ENCODE assay signal across 24 cellular contexts in genomic region chr22:42711281-42711731, GRCh38. TPM values are rescaled to one million over a fixed set of nuclear protein-coding genes. Genes with fewer than 3 reads are reported as not detected.
DNase-seq lines count a peak whose midpoint lies in the region; ATAC-seq, FAIRE-seq and TF ChIP-seq lines count a peak whose summit lies in the region.
"Had no signal": no experiment of that assay in that cellular context is flagged by ENCODE, and none has a peak within 500 bp of the region (broad histone marks: within the 10 kb centered on the region; RNA-seq: fewer than 3 reads in every experiment).

No MANE protein-coding gene starts in this region.

- no peak overlapping the region for H3K4me3 ChIP-seq in HepG2 (replicated peaks in 1 of 3; ENCODE audit: insufficient read depth in 1 of 3, low read depth in 2 of 3, low read length in 3 of 3)
- H3K4me3 ChIP-seq in right lobe of liver = no peak overlapping the region
- H3K4me3 ChIP-seq in ascending aorta = no peak overlapping the region
- H3K4me3 ChIP-seq in trophoblast cell (ENCODE audit: low read depth, low read length) = no peak overlapping the region
- H3K4me3 ChIP-seq in Karpas-422 (ENCODE audit: low read length) = no peak overlapping the region
- no peak overlapping the region for H3K4me3 ChIP-seq in CD4-positive, alpha-beta memory T cell (ENCODE audit: low read length in 2 of 2)
- H3K4me3 ChIP-seq: GM23338, smooth muscle cell had no signal

- no TSS peak for BruUV-seq in HepG2 (replicated peaks; lab: Mats Ljungman, UMichigan)

- in situ Hi-C loops in HepG2 (cut with HindIII; ENCODE audit: extremely low pct_ligation_motif_present, low pct_unique_long_range_greater_than_20kb) = no loop called here

- H3K9me2 ChIP-seq in Karpas-422 (replicated peaks; ENCODE audit: insufficient read depth, low read length) = no peaks in the 10 kb centered on the region

- no peak overlapping the region for H2AK5ac ChIP-seq in trophoblast cell (ENCODE audit: low read length)

- H3K4me1 Mint-ChIP-seq in T-cell = no peaks in the 10 kb centered on the region
- H3K4me1 Mint-ChIP-seq in CD4-positive, alpha-beta memory T cell = no peaks in the 10 kb centered on the region
- H3K4me1 Mint-ChIP-seq: activated naive CD8-positive, alpha-beta T cell treated with anti-CD3 and anti-CD28 coated beads for 36 hours; GM23338; natural killer cell had no signal

- intact Hi-C loops in HepG2 (cut with micrococcal nuclease; ENCODE audit: unreplicated experiment) = no loop called here
- intact Hi-C loops in right lobe of liver (cut with DNase I) = no loop called here
- intact Hi-C loops in ascending aorta (cut with DNase I) = no loop called here
- intact Hi-C loops in CD4-positive, alpha-beta memory T cell (cut with micrococcal nuclease) = no loop called here

- H3K4me2 ChIP-seq in HepG2 (ENCODE audit: low read depth, low read length) (no peak overlapping the region), trophoblast cell (ENCODE audit: low read length) (no peak overlapping the region), Karpas-422 (ENCODE audit: low read depth, low read length, poor library complexity, severe bottlenecking) (no peak overlapping the region)
- H3K4me2 ChIP-seq: GM23338, smooth muscle cell had no signal

- no peak overlapping the region for H3K23ac ChIP-seq in trophoblast cell (ENCODE audit: low read length)

- no peak overlapping the region for H3K4me3 Mint-ChIP-seq in T-cell
- no peak overlapping the region for H3K4me3 Mint-ChIP-seq in CD4-positive, alpha-beta memory T cell
- H3K4me3 Mint-ChIP-seq: activated naive CD8-positive, alpha-beta T cell treated with anti-CD3 and anti-CD28 coated beads for 36 hours; activated T-helper 1 cell treated with anti-CD3 and anti-CD28 coated beads, Interleukin-12 subunit alpha, Interleukin-12 subunit beta, Interleukin-2, Interleukin-4 antibody, amounts not matched to agents 30 ng/mL and 10 ng/mL and 1 ng/mL, durations not matched to agents 14 hours and 24 hours and 36 hours; CD4-positive, alpha-beta T cell; dendritic cell treated with granulocyte-macrophage colony-stimulating factor and Interleukin-4, amounts not matched to agents 40 ng/mL and 50 ng/mL, for 4 days; GM23338; memory B cell; natural killer cell had no signal

- no peak overlapping the region for H3K18ac ChIP-seq in trophoblast cell (ENCODE audit: low read length)

- ATAC-seq in HepG2 = no peak
- ATAC-seq in right lobe of liver = no peak
- no peak for ATAC-seq in T-cell (replicated peaks in 1 of 4)
- no peak for ATAC-seq in HG02970 (IDR thresholded peaks at IDR 0.05; ENCODE audit: low FRiP score, unreplicated experiment)
- ATAC-seq: activated CD4-positive, CD25-positive, alpha-beta regulatory T cell treated with anti-CD3 and anti-CD28 coated beads, Interleukin-2, amount 50 U/mL, for 24 hours; GM23338; natural killer cell had no signal

- H4K12ac ChIP-seq in trophoblast cell (ENCODE audit: low read depth, low read length) = no peak overlapping the region

- H3K27me3 Mint-ChIP-seq in T-cell = peaks cover 23 to 33% of the 10 kb centered on the region in 2 donors
- peaks cover 20 to 24% of the 10 kb centered on the region in 2 donors for H3K27me3 Mint-ChIP-seq in CD4-positive, alpha-beta memory T cell

- H2BK5ac ChIP-seq in trophoblast cell (ENCODE audit: low read depth, low read length, poor library complexity) = no peak overlapping the region

- H3K27ac Mint-ChIP-seq in T-cell = no peak overlapping the region
- H3K27ac Mint-ChIP-seq in CD4-positive, alpha-beta memory T cell = no peak overlapping the region
- H3K27ac Mint-ChIP-seq: activated naive CD8-positive, alpha-beta T cell treated with anti-CD3 and anti-CD28 coated beads for 36 hours; activated T-helper 1 cell treated with anti-CD3 and anti-CD28 coated beads, Interleukin-12 subunit alpha, Interleukin-12 subunit beta, Interleukin-2, Interleukin-4 antibody, amounts not matched to agents 30 ng/mL and 10 ng/mL and 1 ng/mL, durations not matched to agents 14 hours and 24 hours and 36 hours; CD4-positive, alpha-beta T cell; dendritic cell treated with granulocyte-macrophage colony-stimulating factor and Interleukin-4, amounts not matched to agents 40 ng/mL and 50 ng/mL, for 4 days; GM23338; memory B cell; natural killer cell had no signal

- peaks cover 3 to 11% (median 7%) of the 10 kb centered on the region in 3 donors for H3K9me3 Mint-ChIP-seq in T-cell
- peaks cover 0 to 23% (median 12%) of the 10 kb centered on the region in 8 donors for H3K9me3 Mint-ChIP-seq in CD4-positive, alpha-beta memory T cell
- H3K9me3 Mint-ChIP-seq: natural killer cell had no signal

- no peak overlapping the region for H4K91ac ChIP-seq in trophoblast cell (ENCODE audit: low read depth, low read length)

- no peaks in the 10 kb centered on the region for H4K20me1 ChIP-seq in HepG2 (ENCODE audit: insufficient read depth, low read length)
- no peaks in the 10 kb centered on the region for H4K20me1 ChIP-seq in Karpas-422 (ENCODE audit: insufficient read depth, low read depth, low read length)

- H2BK12ac ChIP-seq in trophoblast cell (ENCODE audit: low read length) = no peak overlapping the region

- TF ChIP-seq RAD21 in HepG2 (CRISPR knock-in tag; IDR thresholded peaks at IDR 0.05) = no peak

- FAIRE-seq in HepG2 (lab: Jason Lieb, UNC) = no peak
- FAIRE-seq: endothelial cell of umbilical vein had no signal

- no peak overlapping the region for H3K4ac ChIP-seq in trophoblast cell (ENCODE audit: low read depth, low read length)

- H3K27ac ChIP-seq in HepG2 (ENCODE audit: extremely low read length, insufficient read depth, low read length) (no peak overlapping the region), right lobe of liver (no peak overlapping the region), ascending aorta (peak overlapping the region; percentile 39 to 40), trophoblast cell (ENCODE audit: low read depth, low read length) (no peak overlapping the region), Karpas-422 (ENCODE audit: low read length) (no peak overlapping the region)
- H3K27ac ChIP-seq in CD4-positive, alpha-beta memory T cell (ENCODE audit: low read depth, low read length) = no peak overlapping the region
- H3K27ac ChIP-seq: brain microvascular endothelial cell had no signal

- no peak overlapping the region for H2AFZ ChIP-seq in HepG2 (ENCODE audit: low read length)
- H2AFZ ChIP-seq in trophoblast cell (ENCODE audit: insufficient read depth, low read length, poor library complexity) = no peak overlapping the region
- H2AFZ ChIP-seq in Karpas-422 (ENCODE audit: low read length) = no peak overlapping the region
- H2AFZ ChIP-seq: GM23338 had no signal

- peaks cover 0 to 5% of the 10 kb centered on the region in 2 experiments; a peak in 1 of 5 replicates for H3K27me3 ChIP-seq in HepG2 (ENCODE audit: control insufficient read depth in 1 of 2, insufficient read depth in 2 of 2, low read length in 2 of 2)
- no peaks in the 10 kb centered on the region for H3K27me3 ChIP-seq in right lobe of liver
- no peaks in the 10 kb centered on the region for H3K27me3 ChIP-seq in ascending aorta
- no peaks in the 10 kb centered on the region for H3K27me3 ChIP-seq in trophoblast cell (ENCODE audit: insufficient read depth, low read length)
- H3K27me3 ChIP-seq in Karpas-422 (ENCODE audit: low read length) = 0 out of 2 replicates have a peak, but pooled peaks cover 3% of the 10 kb centered on the region
- peaks cover 3% of the 10 kb centered on the region for H3K27me3 ChIP-seq in CD4-positive, alpha-beta memory T cell (ENCODE audit: insufficient read depth, low read length)
- H3K27me3 ChIP-seq: brain microvascular endothelial cell had no signal

- DNase-seq in HepG2 (ENCODE audit: low spot score) (no peak), right lobe of liver (no peak), ascending aorta (ENCODE audit: low spot score in 2 of 2) (no peak), trophoblast cell (peak; percentile 67 to 92), Karpas-422 (no peak), T-cell (no peak)
- DNase-seq in CD4-positive, alpha-beta memory T cell = no peak
- DNase-seq: ACHN; activated naive CD8-positive, alpha-beta T cell treated with anti-CD3 and anti-CD28 coated beads for 36 hours; brain microvascular endothelial cell; CD4-positive, alpha-beta T cell; natural killer cell; NCI-H1930; NCI-H446 treated with DMSO at 0.1 percent for 48 hours; stimulated activated CD8-positive, alpha-beta memory T cell treated with anti-CD3 and anti-CD28 coated beads, Interleukin-4, amount 100 ng/mL, for 48 hours; T1000 had no signal

- H2BK120ac ChIP-seq in trophoblast cell (ENCODE audit: insufficient read depth, low read length, poor library complexity) = no peak overlapping the region

- TF ChIP-seq EP300 in HepG2 (IDR thresholded peaks at IDR 0.05; ENCODE audit: low read depth in 2 of 2, low read length in 2 of 2) = no peak
- no peak for TF ChIP-seq EP300 in HepG2 (CRISPR knock-in tag; IDR thresholded peaks at IDR 0.05; ENCODE audit: borderline replicate concordance)

- H3K79me2 ChIP-seq in HepG2 (ENCODE audit: insufficient read depth, low read length) (no peaks in the 10 kb centered on the region), trophoblast cell (ENCODE audit: control insufficient read depth, insufficient read depth, low read length, poor library complexity) (no peaks in the 10 kb centered on the region), Karpas-422 (ENCODE audit: low read length) (no peaks in the 10 kb centered on the region)

- 51% methylated on average over 3 of the region's 3 CpGs for WGBS in HepG2 (ENCODE audit: low lambda C conversion rate)
- 87% methylated on average over 3 of the region's 3 CpGs for WGBS in right lobe of liver (ENCODE audit: insufficient coverage, low coverage, low lambda C conversion rate, missing lambda C conversion rate)
- WGBS in trophoblast cell (ENCODE audit: extremely low coverage, insufficient coverage, insufficient read length) = no CpG with 5 or more reads among the region's 3 CpGs

- H3K9me3 ChIP-seq in HepG2 (ENCODE audit: low read length) (no peaks in the 10 kb centered on the region), right lobe of liver (no peaks in the 10 kb centered on the region), ascending aorta (peaks cover 0 to 12% of the 10 kb centered on the region in 2 donors), trophoblast cell (ENCODE audit: insufficient read depth, low read depth, low read length) (peaks cover 3% of the 10 kb centered on the region), Karpas-422 (ENCODE audit: low read length) (peaks cover 5% of the 10 kb centered on the region; the same call in 1 of the 2 replicates)
- H3K9me3 ChIP-seq in CD4-positive, alpha-beta memory T cell (ENCODE audit: control insufficient read depth in 1 of 2, low read length in 2 of 2) = no peaks in the 10 kb centered on the region

- H3K79me1 ChIP-seq in trophoblast cell (ENCODE audit: low read length) = no peaks in the 10 kb centered on the region

- no peak overlapping the region for H3K14ac ChIP-seq in trophoblast cell (ENCODE audit: low read length)

- peaks cover 2% of the 10 kb centered on the region for H3K36me3 Mint-ChIP-seq in T-cell
- H3K36me3 Mint-ChIP-seq in CD4-positive, alpha-beta memory T cell = peaks cover 1 to 4% of the 10 kb centered on the region in 2 donors
- H3K36me3 Mint-ChIP-seq: memory B cell, natural killer cell had no signal

- no peak overlapping the region for H3K9ac ChIP-seq in HepG2 (ENCODE audit: insufficient read depth, low read depth, low read length)
- H3K9ac ChIP-seq in trophoblast cell (ENCODE audit: low read length) = no peak overlapping the region
- no peak overlapping the region for H3K9ac ChIP-seq in Karpas-422 (ENCODE audit: low read length)

- H3K4me1 ChIP-seq in HepG2 (ENCODE audit: insufficient read depth, low read length) (peaks cover 26% of the 10 kb centered on the region), right lobe of liver (peaks cover 0 to 15% (median 0%) of the 10 kb centered on the region in 4 donors), ascending aorta (peaks cover 0 to 14% of the 10 kb centered on the region in 2 donors), trophoblast cell (ENCODE audit: control insufficient read depth in 1 of 2, insufficient read depth in 2 of 2, low read length in 2 of 2) (peaks cover 0 to 3% of the 10 kb centered on the region in 2 experiments), Karpas-422 (ENCODE audit: low read length) (peaks cover 3% of the 10 kb centered on the region)
- no peaks in the 10 kb centered on the region for H3K4me1 ChIP-seq in CD4-positive, alpha-beta memory T cell (ENCODE audit: insufficient read depth, low read length)

- CTCF ChIA-PET in HepG2 (lab: Yijun Ruan, JAX; ENCODE audit: low intra/inter-chr PET ratio, low total read pairs) = no interaction called here
- CTCF ChIA-PET in T-cell (lab: Charles Lee) = no interaction called here
- CTCF ChIA-PET in CD4-positive, alpha-beta memory T cell (lab: Charles Lee; ENCODE audit: partially characterized antibody) = no interaction called here

- H3K36me3 ChIP-seq in HepG2 (replicated peaks in 1 of 2; ENCODE audit: control insufficient read depth in 1 of 2, insufficient read depth in 2 of 2, low read length in 2 of 2) = no peaks in the 10 kb centered on the region
- H3K36me3 ChIP-seq in right lobe of liver = no peaks in the 10 kb centered on the region
- no peaks in the 10 kb centered on the region for H3K36me3 ChIP-seq in ascending aorta
- no peaks in the 10 kb centered on the region for H3K36me3 ChIP-seq in trophoblast cell (ENCODE audit: control insufficient read depth in 1 of 2, insufficient read depth in 2 of 2, low read length in 2 of 2)
- H3K36me3 ChIP-seq in Karpas-422 (ENCODE audit: insufficient read depth, low read length) = no peaks in the 10 kb centered on the region; the same call in 1 of the 2 replicates
- no peaks in the 10 kb centered on the region for H3K36me3 ChIP-seq in CD4-positive, alpha-beta memory T cell (ENCODE audit: insufficient read depth, low read length)
- H3K36me3 ChIP-seq: brain microvascular endothelial cell had no signal

- POLR2A ChIA-PET in HepG2 (lab: Yijun Ruan, JAX) = no interaction called here
- POLR2A ChIA-PET in T-cell (lab: Charles Lee) = no interaction called here
- POLR2A ChIA-PET in CD4-positive, alpha-beta memory T cell (lab: Charles Lee; ENCODE audit: partially characterized antibody) = no interaction called here

- no peak for TF ChIP-seq CTCF in HepG2 (CRISPR knock-in tag; IDR thresholded peaks at IDR 0.05)
- TF ChIP-seq CTCF in right lobe of liver (IDR thresholded peaks at IDR 0.05) = no peak
- TF ChIP-seq CTCF in ascending aorta (IDR thresholded peaks at IDR 0.05) = no peak

- TF ChIP-seq POLR2A in HepG2 (IDR thresholded peaks at IDR 0.05; ENCODE audit: insufficient read depth in 1 of 2, low read depth in 2 of 2, low read length in 2 of 2) (no peak), right lobe of liver (IDR thresholded peaks at IDR 0.05) (no peak)

- no peak overlapping the region for H4K8ac ChIP-seq in trophoblast cell (ENCODE audit: low read depth, low read length)

RNA-seq across cellular contexts. Expression of gene A4GALT, which starts 9.4 kb away (rescaled TPM):
- total RNA-seq in HepG2 (2016; rRNA removed; fragmentation: Illumina TruSeq; extraction: Trizol) = 0.09 TPM in 1 of 2 replicates, not detected in the other
- total RNA-seq in HepG2 (2016; cell fraction: cytosol; rRNA removed; fragmentation: Illumina TruSeq; extraction: Trizol; ENCODE audit: low read depth) = not detected in 2 replicates
- not detected in 2 replicates for total RNA-seq in HepG2 (2016; cell fraction: insoluble cytoplasmic fraction; rRNA removed; fragmentation: Illumina TruSeq; extraction: Trizol)
- not detected in 2 replicates for total RNA-seq in HepG2 (2016; cell fraction: membrane; rRNA removed; fragmentation: Illumina TruSeq; extraction: Trizol)
- not detected in 2 replicates for total RNA-seq in HepG2 (2016; cell fraction: nucleus; rRNA removed; fragmentation: Illumina TruSeq; extraction: Trizol)
- polyA plus RNA-seq in HepG2 (2011; rRNA removed) = 1.1 and 2.7 TPM in 2 replicates
- polyA plus RNA-seq in HepG2 (2011; cell fraction: cytosol; rRNA removed) = 2.5 and 4.5 TPM in 2 replicates
- polyA plus RNA-seq in HepG2 (2011; cell fraction: nucleus; rRNA removed) = 3.2 and 3.6 TPM in 2 replicates
- polyA plus RNA-seq in HepG2 (2012) = 0.74 and 1.8 TPM in 2 replicates
- polyA plus RNA-seq in HepG2 (2016; cell fraction: cytosol; fragmentation: Illumina TruSeq; extraction: Trizol; ENCODE audit: low read depth) = not detected in 2 replicates
- 0.15 TPM in 1 of 2 replicates, not detected in the other for polyA plus RNA-seq in HepG2 (2016; cell fraction: insoluble cytoplasmic fraction; fragmentation: Illumina TruSeq; extraction: Trizol; ENCODE audit: low read depth)
- polyA plus RNA-seq in HepG2 (2016; cell fraction: membrane; fragmentation: Illumina TruSeq; extraction: Trizol; ENCODE audit: low read depth) = 0.09 TPM in 1 of 2 replicates, not detected in the other
- not detected in 2 replicates for polyA plus RNA-seq in HepG2 (2016; cell fraction: nucleus; fragmentation: Illumina TruSeq; extraction: Trizol; ENCODE audit: insufficient read depth, low read depth)
- 7.6 and 7.8 TPM in 2 replicates for polyA minus RNA-seq in HepG2 (2011; rRNA and poly(A)+ RNA removed; ENCODE audit: low replicate concordance)
- 1.5 and 2.5 TPM in 2 replicates for polyA minus RNA-seq in HepG2 (2011; cell fraction: cytosol; rRNA and poly(A)+ RNA removed)
- polyA minus RNA-seq in HepG2 (2011; cell fraction: nucleus; rRNA and poly(A)+ RNA removed) = 2.1 and 2.9 TPM in 2 replicates
- 1 to 10 TPM in 5 of 6 experiments, under 1 TPM in 1; 0.86 to 3.7 (median 2.2) TPM for total RNA-seq in right lobe of liver
- 85.1 TPM for total RNA-seq in ascending aorta
- 7.6 and 8.4 TPM in 2 replicates for polyA plus RNA-seq in trophoblast cell (2013)
- not detected in 2 replicates for total RNA-seq in Karpas-422 (2014; rRNA removed; shearing (Covaris generic); ENCODE audit: low replicate concordance)
- total RNA-seq in T-cell = under 1 TPM in 3 of 5 donors, not detected in 2; 0.26 to 0.60 (median 0.46) TPM
- total RNA-seq in CD4-positive, alpha-beta memory T cell = under 1 TPM in 1 of 2 experiments, not detected in 1; 0.15 TPM
- polyA plus RNA-seq in CD4-positive, alpha-beta memory T cell = not detected
- total RNA-seq: activated T-helper 1 cell treated with anti-CD3 and anti-CD28 coated beads, Interleukin-12 subunit alpha, Interleukin-12 subunit beta, Interleukin-2, Interleukin-4 antibody, amounts not matched to agents 30 ng/mL and 10 ng/mL and 1 ng/mL, durations not matched to agents 14 hours and 24 hours and 36 hours; CD4-positive, alpha-beta T cell had no signal

Comparison
In these comparisons a context has a peak if more than half of its experiments do, and no peak if none do; other contexts are left out.
1. DNase-seq: peak in trophoblast cell (2 of 2); none in HepG2 (single experiment), right lobe of liver (0 of 3), ascending aorta (0 of 2), Karpas-422 (single experiment), T-cell (0 of 34) and CD4-positive, alpha-beta memory T cell (0 of 5).
2. H3K27ac ChIP-seq: peak in ascending aorta (2 of 2); none in HepG2 (single experiment), right lobe of liver (0 of 3), trophoblast cell (single experiment), Karpas-422 (single experiment) and CD4-positive, alpha-beta memory T cell (single experiment).
3. RNA of gene A4GALT, which starts 9.4 kb away (total RNA-seq): 85.1 TPM in ascending aorta (single experiment); 0.86 to 3.7 TPM in right lobe of liver, 0.26 to 0.60 TPM in T-cell, 0.15 TPM in CD4-positive, alpha-beta memory T cell, 0.09 TPM in HepG2 and not detected in Karpas-422; every median in the first group is over 10 times any median in the second.